Comparison of ENCODE assay signal across 1 cellular context in genomic region chr21:35984654-35985366, GRCh38.
TF ChIP-seq lines count a peak whose summit lies in the region.

No MANE protein-coding gene starts in this region.

TF ChIP-seq in HepG2, 621 proteins besides CTCF, POLR2A, EP300 and RAD21 (continued from another document and continues in another):
- TF ChIP-seq USF2 (IDR thresholded peaks at IDR 0.05; ENCODE audit: low read depth, low read length) = peak; percentile 67
- peak; percentile 86; the same call in 1 of the 2 replicates for TF ChIP-seq USF2 (CRISPR knock-in tag; IDR thresholded peaks at IDR 0.05; ENCODE audit: borderline replicate concordance)
- no peak for TF ChIP-seq TEF (CRISPR knock-in tag; IDR thresholded peaks at IDR 0.05)
- no peak for TF ChIP-seq ZFP91 (CRISPR knock-in tag; IDR thresholded peaks at IDR 0.05; ENCODE audit: borderline replicate concordance)
- no peak for TF ChIP-seq ZNF777 (CRISPR knock-in tag; IDR thresholded peaks at IDR 0.05)
- no peak for TF ChIP-seq TBX3 (IDR thresholded peaks at IDR 0.05; ENCODE audit: borderline replicate concordance)
- no peak for TF ChIP-seq ARNT2 (CRISPR knock-in tag; IDR thresholded peaks at IDR 0.05; ENCODE audit: low read depth)
- no peak for TF ChIP-seq CBX5 (CRISPR knock-in tag; IDR thresholded peaks at IDR 0.05; ENCODE audit: borderline replicate concordance)
- peak; percentile 40; the same call in 1 of the 2 replicates for TF ChIP-seq ZNF281 (CRISPR knock-in tag; IDR thresholded peaks at IDR 0.05; ENCODE audit: borderline replicate concordance)
- TF ChIP-seq REST (IDR thresholded peaks at IDR 0.05; ENCODE audit: borderline replicate concordance in 1 of 2, low read depth in 1 of 2, low read length in 2 of 2) = no peak
- no peak for TF ChIP-seq MTERF4 (CRISPR knock-in tag; IDR thresholded peaks at IDR 0.05)
- TF ChIP-seq ZBTB43 (CRISPR knock-in tag; conservative IDR thresholded peaks at IDR 0.05) = no peak
- no peak for TF ChIP-seq ZBTB26 (CRISPR knock-in tag; IDR thresholded peaks at IDR 0.05; ENCODE audit: borderline replicate concordance)
- no peak for TF ChIP-seq ZNF280D (CRISPR knock-in tag; IDR thresholded peaks at IDR 0.05)
- TF ChIP-seq ZNF883 (CRISPR knock-in tag; IDR thresholded peaks at IDR 0.05; ENCODE audit: not compliant biosample characterization) = no peak
- TF ChIP-seq POLR2AphosphoS5 (IDR thresholded peaks at IDR 0.05; ENCODE audit: low read depth, low read length) = no peak
- TF ChIP-seq MNT (IDR thresholded peaks at IDR 0.05) = no peak
- no peak for TF ChIP-seq THAP8 (CRISPR knock-in tag; IDR thresholded peaks at IDR 0.05; ENCODE audit: borderline replicate concordance)
- TF ChIP-seq TIGD3 (CRISPR knock-in tag; IDR thresholded peaks at IDR 0.05; ENCODE audit: borderline replicate concordance) = no peak
